Comparison of ENCODE assay signal across 17 cellular contexts in the genomic region with DNA sequence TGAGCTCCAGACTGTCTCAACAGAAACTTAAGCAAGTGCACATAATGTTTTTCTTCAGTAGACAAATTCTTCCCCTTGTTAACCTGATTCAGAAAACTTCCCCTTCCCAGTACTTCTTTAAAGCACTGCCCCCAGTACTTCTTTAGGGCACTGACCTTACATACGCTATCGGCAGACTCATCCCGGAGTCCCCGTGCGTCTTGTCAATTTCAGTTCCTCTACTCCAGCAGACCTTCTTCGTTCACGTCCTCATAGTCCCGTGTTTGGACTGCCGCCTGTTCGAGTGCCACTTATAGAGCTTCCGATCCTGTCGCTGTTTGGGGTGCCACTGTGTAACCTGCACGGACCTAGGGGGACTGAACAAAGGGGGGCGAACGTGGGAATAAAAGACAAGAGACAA. TPM values are rescaled to one million over a fixed set of nuclear protein-coding genes. Genes with fewer than 3 reads are reported as not detected.
DNase-seq lines count a peak whose midpoint lies in the region; ATAC-seq lines count a peak whose summit lies in the region.
"Had no signal": no experiment of that assay in that cellular context is flagged by ENCODE, and none has a peak within 500 bp of the region (broad histone marks: within the 10 kb centered on the region; RNA-seq: fewer than 3 reads in every experiment).

No MANE protein-coding gene starts in this region.

- H3K9me3 Mint-ChIP-seq in activated naive CD4-positive, alpha-beta T cell treated with anti-CD3 and anti-CD28 coated beads, Interleukin-2, amount 50 U/mL, for 24 hours, result peaks cover 2% of the 10 kb centered on the region

- no peak overlapping the region for H4K91ac ChIP-seq in neuronal stem cell (ENCODE audit: low read depth, low read length, poor library complexity)

- H3K4me1 Mint-ChIP-seq in activated naive CD4-positive, alpha-beta T cell treated with anti-CD3 and anti-CD28 coated beads, Interleukin-2, amount 50 U/mL, for 24 hours, result peaks cover 16% of the 10 kb centered on the region

- no peak overlapping the region for H3K18ac ChIP-seq in neuronal stem cell (ENCODE audit: low read length)

- H3K4me3 Mint-ChIP-seq in activated naive CD4-positive, alpha-beta T cell treated with anti-CD3 and anti-CD28 coated beads, Interleukin-2, amount 50 U/mL, for 24 hours, result no peak overlapping the region
- H3K4me3 Mint-ChIP-seq: CD8-positive, alpha-beta T cell; HFFc6 had no signal

- H3K14ac ChIP-seq in neuronal stem cell (ENCODE audit: low read length), result peak overlapping the region; percentile 1

- peaks cover 1 to 4% of the 10 kb centered on the region in 2 donors for H3K9me3 ChIP-seq in neuronal stem cell (replicated peaks in 1 of 2; ENCODE audit: control insufficient read depth in 2 of 2, insufficient read depth in 1 of 2, low read depth in 1 of 2, low read length in 2 of 2)
- H3K9me3 ChIP-seq: BE2C, MG63 had no signal

- H2BK15ac ChIP-seq in neuronal stem cell (ENCODE audit: low read length), result no peak overlapping the region

- no peak overlapping the region for H3K4ac ChIP-seq in neuronal stem cell (ENCODE audit: low read length)

- H2AK5ac ChIP-seq in neuronal stem cell (ENCODE audit: low read depth, low read length), result no peak overlapping the region

- H3K4me1 ChIP-seq in neuronal stem cell (ENCODE audit: control insufficient read depth in 2 of 2, insufficient read depth in 1 of 2, low read depth in 1 of 2, low read length in 2 of 2), result peaks cover 0 to 3% of the 10 kb centered on the region in 2 donors

- no peak overlapping the region for H2AFZ ChIP-seq in neuronal stem cell (ENCODE audit: low read length)

- no peak overlapping the region for H3K23ac ChIP-seq in neuronal stem cell (ENCODE audit: low read depth, low read length, poor library complexity)

- DNase-seq in activated naive CD4-positive, alpha-beta T cell treated with anti-CD3 and anti-CD28 coated beads, Interleukin-2, amount 50 U/mL, for 16 hours, result no peak
- DNase-seq in RPMI8226 (peak; percentile 13), neuronal stem cell (ENCODE audit: low spot score) (no peak), NAMALWA (ENCODE audit: low spot score) (no peak), Right ventricle myocardium inferior (ENCODE audit: missing footprints) (no peak), NCI-H1436 (lab: John Stamatoyannopoulos, UW) (no peak)
- DNase-seq in activated CD4-positive, alpha-beta T cell treated with anti-CD3 and anti-CD28 coated beads for 1 hour, result no peak
- DNase-seq: BE2C; CD8-positive, alpha-beta T cell; HFFc6; Karpas-422; MG63; NCI-H1417 treated with DMSO at 0.1 percent for 48 hours; NCI-H2081; NCI-H510A had no signal

- peaks cover 0 to 10% of the 10 kb centered on the region in 2 donors for H3K36me3 ChIP-seq in neuronal stem cell (replicated peaks in 1 of 2; ENCODE audit: control insufficient read depth in 2 of 2, insufficient read depth in 2 of 2, low read length in 2 of 2)
- H3K36me3 ChIP-seq: BE2C had no signal

- peak overlapping the region; percentile 52 for H3K27ac Mint-ChIP-seq in activated naive CD4-positive, alpha-beta T cell treated with anti-CD3 and anti-CD28 coated beads, Interleukin-2, amount 50 U/mL, for 24 hours
- H3K27ac Mint-ChIP-seq: CD8-positive, alpha-beta T cell; HFFc6 had no signal

- no peak overlapping the region for H4K8ac ChIP-seq in neuronal stem cell (ENCODE audit: low read depth, low read length)

- no peak overlapping the region for H3K4me3 ChIP-seq in neuronal stem cell (ENCODE audit: low read length in 2 of 2)
- H3K4me3 ChIP-seq: MG63 had no signal

- ATAC-seq in Right ventricle myocardium inferior, result no peak
- ATAC-seq: CD8-positive, alpha-beta T cell had no signal

- intact Hi-C loops in Right ventricle myocardium inferior (cut with DNase I), result no loop called here

- no peak overlapping the region for H3K9ac ChIP-seq in neuronal stem cell (ENCODE audit: low read depth, low read length, poor library complexity)

- H3K79me1 ChIP-seq in neuronal stem cell (ENCODE audit: low read depth, low read length), result no peaks in the 10 kb centered on the region

- WGBS in neuronal stem cell (ENCODE audit: extremely low coverage in 2 of 2, insufficient read length in 2 of 2, insufficient replicate concordance in 1 of 2), 2 donors, result no CpG with 5 or more reads among the region's 15 CpGs

- no peak overlapping the region for H3K27ac ChIP-seq in neuronal stem cell (replicated peaks; ENCODE audit: low read length)
- H3K27ac ChIP-seq: 22Rv1 had no signal

- peaks cover 4% of the 10 kb centered on the region for H3K36me3 Mint-ChIP-seq in activated naive CD4-positive, alpha-beta T cell treated with anti-CD3 and anti-CD28 coated beads, Interleukin-2, amount 50 U/mL, for 24 hours

- H3K27me3 ChIP-seq in neuronal stem cell (ENCODE audit: control insufficient read depth in 3 of 3, insufficient read depth in 3 of 3, low read depth in 1 of 3, low read length in 3 of 3), result peaks cover 0 to 10% (median 0%) of the 10 kb centered on the region in 3 experiments

- H3K4me2 ChIP-seq in neuronal stem cell (ENCODE audit: insufficient read depth, low read length, poor library complexity, severe bottlenecking), result no peak overlapping the region

- H3K27me3 Mint-ChIP-seq in activated naive CD4-positive, alpha-beta T cell treated with anti-CD3 and anti-CD28 coated beads, Interleukin-2, amount 50 U/mL, for 24 hours, result peaks cover 5% of the 10 kb centered on the region

- H2BK120ac ChIP-seq in neuronal stem cell (ENCODE audit: low read depth, low read length), result no peak overlapping the region

- no peak overlapping the region for H2BK5ac ChIP-seq in neuronal stem cell (ENCODE audit: low read length)

- no peak overlapping the region for H2BK12ac ChIP-seq in neuronal stem cell (ENCODE audit: low read length)

RNA-seq across cellular contexts. Expression of a gene that starts 29.0 kb away (rescaled TPM):
- polyA plus RNA-seq in neuronal stem cell (2013, experiment 1 of 2), result 11.6 TPM
- polyA plus RNA-seq in neuronal stem cell (2013, experiment 2 of 2), result 11.4 TPM
- 4.9 TPM for total RNA-seq in Right ventricle myocardium inferior

RNA-seq across cellular contexts. Expression of a gene that starts 48.8 kb away (rescaled TPM):
- polyA plus RNA-seq in neuronal stem cell (2013, experiment 1 of 2), result 1.1 TPM
- polyA plus RNA-seq in neuronal stem cell (2013, experiment 2 of 2), result 0.91 TPM
- total RNA-seq in Right ventricle myocardium inferior, result 2.3 TPM
